1 cellular context compared by ENCODE assay signal in genomic region chr6:169212436-169212835, GRCh38.
TF ChIP-seq lines count a peak whose summit lies in the region.

No MANE protein-coding gene starts in this region.

TF ChIP-seq in WTC11, 78 proteins besides CTCF, POLR2A, EP300 and RAD21 (continued from another document):
- TF ChIP-seq ATF6 (CRISPR knock-in tag; IDR thresholded peaks at IDR 0.05), result no peak
- no peak for TF ChIP-seq RELA (CRISPR knock-in tag; IDR thresholded peaks at IDR 0.05; ENCODE audit: borderline replicate concordance)
